Comparison of ENCODE assay signal across 8 cellular contexts in genomic region chr6:20023549-20024315, GRCh38.
DNase-seq lines count a peak whose midpoint lies in the region; ATAC-seq lines count a peak whose summit lies in the region.
"Not testable (repeated sequence)": the region's sequence is repeated elsewhere in the genome, so short reads cannot be mapped to it uniquely, and the experiment has no call there.

No MANE protein-coding gene starts in this region.

- H3K27me3 Mint-ChIP-seq in activated CD4-positive, alpha-beta T cell treated with anti-CD3 and anti-CD28 coated beads, Interleukin-2, amount 10 ng/mL, durations not matched to agents 24 days and 14 days, result peaks cover 34% of the 10 kb centered on the region
- peaks cover 15% of the 10 kb centered on the region for H3K27me3 Mint-ChIP-seq in activated naive CD8-positive, alpha-beta T cell

- not testable (repeated sequence) for H3K36me3 ChIP-seq in BLaER1

- not testable (repeated sequence) for H3K9me3 Mint-ChIP-seq in activated CD4-positive, alpha-beta T cell treated with anti-CD3 and anti-CD28 coated beads, Interleukin-2, amount 10 ng/mL, durations not matched to agents 24 days and 14 days; activated naive CD8-positive, alpha-beta T cell (ENCODE audit: low read depth)

- intact Hi-C loops in activated CD4-positive, alpha-beta T cell treated with anti-CD3 and anti-CD28 coated beads, Interleukin-2, amount 10 ng/mL, durations not matched to agents 24 days and 14 days (cut with micrococcal nuclease), result not testable (repeated sequence)

- peak overlapping the region; percentile 33; the same call in 1 of the 2 replicates for H3K9ac ChIP-seq in BLaER1

- H3K27ac Mint-ChIP-seq in activated CD4-positive, alpha-beta T cell treated with anti-CD3 and anti-CD28 coated beads, Interleukin-2, amount 10 ng/mL, durations not matched to agents 24 days and 14 days, result not testable (repeated sequence)
- peak overlapping the region; percentile 72 for H3K27ac Mint-ChIP-seq in activated naive CD8-positive, alpha-beta T cell

- ATAC-seq in GM18873 (IDR thresholded peaks at IDR 0.05; ENCODE audit: low FRiP score, unreplicated experiment) (peak; percentile 83), GM21529 (IDR thresholded peaks at IDR 0.05; ENCODE audit: unreplicated experiment) (peak; percentile 78), HG03045 (IDR thresholded peaks at IDR 0.05; ENCODE audit: unreplicated experiment) (peak; percentile 78)

- H3K4me3 Mint-ChIP-seq in activated CD4-positive, alpha-beta T cell treated with anti-CD3 and anti-CD28 coated beads, Interleukin-2, amount 10 ng/mL, durations not matched to agents 24 days and 14 days, result peak overlapping the region; percentile 73
- peak overlapping the region; percentile 86 for H3K4me3 Mint-ChIP-seq in activated naive CD8-positive, alpha-beta T cell

- not testable (repeated sequence) for H3K36me3 Mint-ChIP-seq in activated CD4-positive, alpha-beta T cell treated with anti-CD3 and anti-CD28 coated beads, Interleukin-2, amount 10 ng/mL, durations not matched to agents 24 days and 14 days (ENCODE audit: low read depth); activated naive CD8-positive, alpha-beta T cell

- DNase-seq in Kasumi-1 (lab: John Stamatoyannopoulos, UW), result peak; percentile 82 to 86
- peak; percentile 67 for DNase-seq in activated CD4-positive, alpha-beta T cell treated with anti-CD3 and anti-CD28 coated beads, Interleukin-2, amount 10 ng/mL, durations not matched to agents 24 days and 14 days
- DNase-seq in stimulated activated CD4-positive, alpha-beta T cell treated with anti-CD3 and anti-CD28 coated beads, Interleukin-2, amount 100 ng/mL, for 4 hours (ENCODE audit: low read depth), result peak; percentile 1

- not testable (repeated sequence) for H3K27ac ChIP-seq in BLaER1

- not testable (repeated sequence) for H4K20me1 ChIP-seq in BLaER1

- peak overlapping the region; percentile 81 for H3K4me2 ChIP-seq in BLaER1

- H3K4me1 Mint-ChIP-seq in activated CD4-positive, alpha-beta T cell treated with anti-CD3 and anti-CD28 coated beads, Interleukin-2, amount 10 ng/mL, durations not matched to agents 24 days and 14 days, result peaks cover 16% of the 10 kb centered on the region
- H3K4me1 Mint-ChIP-seq in activated naive CD8-positive, alpha-beta T cell (ENCODE audit: low read depth), result peaks cover 19% of the 10 kb centered on the region

- peaks cover 13% of the 10 kb centered on the region for H3K4me1 ChIP-seq in BLaER1

- peak overlapping the region; percentile 48; the same call in 1 of the 2 replicates for H3K4me3 ChIP-seq in BLaER1

- H3K9me3 ChIP-seq in BLaER1, result not testable (repeated sequence)

- not testable (repeated sequence) for H3K27me3 ChIP-seq in BLaER1

Comparison
In these comparisons a context has a peak if more than half of its experiments do, and no peak if none do; other contexts are left out.
1. DNase-seq: peak in every context shown above with its lines; median percentile 84 in Kasumi-1; 67 in activated CD4-positive, alpha-beta T cell treated with anti-CD3 and anti-CD28 coated beads, Interleukin-2, amount 10 ng/mL, durations not matched to agents 24 days and 14 days; 1 in stimulated activated CD4-positive, alpha-beta T cell treated with anti-CD3 and anti-CD28 coated beads, Interleukin-2, amount 100 ng/mL, for 4 hours.